8 cellular contexts compared by ENCODE assay signal in the genomic region with DNA sequence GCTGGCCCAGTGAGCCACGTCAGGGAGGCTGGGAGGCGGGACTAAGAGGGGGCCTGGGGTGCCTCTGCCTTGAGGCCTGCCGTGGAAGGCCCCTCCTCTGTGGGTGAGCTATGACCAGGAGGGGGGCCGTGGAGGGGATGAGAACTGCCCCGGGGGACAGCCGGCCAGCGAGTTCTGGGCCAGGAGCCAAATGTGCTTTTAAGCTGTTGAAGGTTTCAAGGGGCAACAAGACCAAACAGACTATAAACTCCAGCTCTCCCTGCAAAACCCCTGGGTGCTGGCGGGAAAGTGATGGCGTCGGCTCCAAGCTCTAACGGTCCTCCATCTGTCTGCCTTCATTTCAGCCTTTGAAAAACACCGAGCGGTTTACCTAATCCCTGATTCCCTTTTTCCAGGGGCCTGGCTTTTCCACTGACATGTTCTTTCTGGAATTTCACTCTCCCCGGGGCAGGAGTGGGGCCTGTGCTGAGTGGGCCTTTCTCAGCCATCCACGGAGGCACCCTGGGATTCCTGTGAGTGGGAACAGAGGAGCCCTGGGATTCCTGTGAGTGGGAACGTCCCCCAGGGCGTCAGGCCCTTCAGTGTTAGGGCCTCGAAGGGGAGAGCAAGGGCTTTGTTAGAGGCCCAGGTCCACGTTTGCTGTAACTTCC.
DNase-seq lines count a peak whose midpoint lies in the region; ATAC-seq and TF ChIP-seq lines count a peak whose summit lies in the region.

No MANE protein-coding gene starts in this region.

- TF ChIP-seq CTCF in AG04449 (IDR thresholded peaks at IDR 0.05; ENCODE audit: insufficient read depth, low read length, missing control alignments) (no peak), mucosa of descending colon (IDR thresholded peaks at IDR 0.05) (no peak)

- no peaks in the 10 kb centered on the region for H3K9me3 ChIP-seq in mucosa of descending colon

- ATAC-seq in mucosa of descending colon (peak; percentile 67), HG03108 (IDR thresholded peaks at IDR 0.05; ENCODE audit: unreplicated experiment) (no peak)

- H3K36me3 ChIP-seq in mucosa of descending colon (ENCODE audit: low read depth): no peaks in the 10 kb centered on the region

- peaks cover 8% of the 10 kb centered on the region for H3K4me1 ChIP-seq in mucosa of descending colon (ENCODE audit: low read depth)

- intact Hi-C loops in mucosa of descending colon (cut with DNase I, micrococcal nuclease): no loop called here

- DNase-seq in AG04449 (ENCODE audit: low read depth, low spot score) (peak; percentile 45), NCI-H1694 treated with DMSO at 0.1 percent for 48 hours (lab: John Stamatoyannopoulos, UW) (peak; percentile 78), dermis blood vessel endothelial cell (peak; percentile 32), mucosa of descending colon (peak; percentile 62 to 79 (median 67)), GM19240 (ENCODE audit: insufficient read length, low spot score) (no peak)
- no peak for DNase-seq in activated CD4-positive, alpha-beta T cell treated with anti-CD3 and anti-CD28 coated beads, Interleukin-2, amount 50 U/mL, for 1 hour
- DNase-seq in activated CD8-positive, alpha-beta memory T cell treated with anti-CD3 and anti-CD28 coated beads, Interleukin-2, amount 50 U/mL, for 4 hours: no peak

- H3K4me3 ChIP-seq in AG04449 (ENCODE audit: low read depth, low read length): no peak overlapping the region
- H3K4me3 ChIP-seq in mucosa of descending colon: no peak overlapping the region

- CTCF ChIA-PET in AG04449 (lab: Yijun Ruan, JAX): interaction anchor here (1.3 to 2.4 kb wide), 5 partner anchors 9 to 258 kb away, joined by 3 to 16 read pairs (median 9); no protein-coding TSS in a partner anchor

- POLR2A ChIA-PET in AG04449 (lab: Yijun Ruan, JAX): no interaction called here

Comparison
In these comparisons a context has a peak if more than half of its experiments do, and no peak if none do; other contexts are left out.
1. DNase-seq: peak in AG04449 (single experiment), NCI-H1694 treated with DMSO at 0.1 percent for 48 hours (single experiment), dermis blood vessel endothelial cell (single experiment) and mucosa of descending colon (3 of 3); none in activated CD4-positive, alpha-beta T cell treated with anti-CD3 and anti-CD28 coated beads, Interleukin-2, amount 50 U/mL, for 1 hour (single experiment), activated CD8-positive, alpha-beta memory T cell treated with anti-CD3 and anti-CD28 coated beads, Interleukin-2, amount 50 U/mL, for 4 hours (single experiment) and GM19240 (single experiment).